In the genomic region with DNA sequence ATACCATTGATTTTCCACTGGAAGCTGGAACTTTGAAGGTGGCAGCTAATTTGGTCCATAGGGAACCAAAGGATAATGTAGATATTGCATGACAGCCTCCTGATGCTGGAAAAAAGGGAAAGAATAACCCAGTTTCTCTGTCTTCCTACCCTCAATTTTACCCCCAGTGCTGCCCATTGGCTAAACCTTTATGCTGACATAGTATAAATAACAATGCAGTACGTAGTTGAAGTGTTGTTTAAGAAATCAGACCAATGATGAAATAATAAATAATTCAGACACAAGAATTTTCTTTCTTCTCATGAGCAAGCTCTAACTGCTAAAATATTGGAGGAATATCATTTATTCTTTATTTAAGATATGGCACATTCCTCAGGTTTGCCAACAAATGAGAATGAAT, we compare ENCODE assay signal across 1 cellular context.
TF ChIP-seq lines count a peak whose summit lies in the region.

No MANE protein-coding gene starts in this region.

TF ChIP-seq in HepG2, 621 proteins besides CTCF, POLR2A, EP300 and RAD21 (continued from another document):
- no peak for TF ChIP-seq IRF9 (CRISPR knock-in tag; IDR thresholded peaks at IDR 0.05; ENCODE audit: borderline replicate concordance)
- no peak for TF ChIP-seq NFRKB (IDR thresholded peaks at IDR 0.05)
- TF ChIP-seq CAMTA2 (CRISPR knock-in tag; IDR thresholded peaks at IDR 0.05; ENCODE audit: borderline replicate concordance), result no peak
- TF ChIP-seq HDAC6 (IDR thresholded peaks at IDR 0.05; ENCODE audit: low read depth, low read length), result no peak
- TF ChIP-seq MAF1 (CRISPR knock-in tag; IDR thresholded peaks at IDR 0.05; ENCODE audit: borderline replicate concordance), result no peak
